16 cellular contexts compared by ENCODE assay signal in the genomic region with DNA sequence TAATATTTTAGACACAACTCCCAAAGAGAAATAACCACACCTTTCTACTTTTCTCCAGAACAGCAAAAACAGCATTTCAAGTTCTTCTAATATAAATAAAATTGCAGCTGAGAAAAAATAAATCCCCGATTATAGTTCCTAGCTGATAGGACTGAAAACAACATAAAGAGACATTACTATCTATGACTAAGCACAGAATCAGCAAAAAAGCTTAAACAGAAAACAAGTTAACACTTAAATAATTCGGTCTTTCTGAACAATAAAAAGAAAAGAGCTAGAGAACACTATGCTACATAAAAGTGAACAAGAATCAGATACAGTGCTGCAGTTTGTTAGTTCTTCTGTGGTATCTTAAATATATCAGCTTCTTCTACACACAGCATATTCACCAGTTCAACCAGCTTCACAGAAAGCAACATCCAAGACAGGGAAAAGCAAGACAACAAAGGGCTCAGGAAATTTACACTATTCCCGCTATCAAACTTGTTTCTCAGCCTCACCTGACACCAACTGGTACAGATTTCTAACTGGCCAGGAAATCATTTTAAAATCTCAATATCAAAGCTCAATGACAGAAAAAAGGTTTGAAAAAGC. TPM values are rescaled to one million over a fixed set of nuclear protein-coding genes. Genes with fewer than 3 reads are reported as not detected.
A peak's percentile ranks its signal among the peaks of the same experiment; 100 is the strongest.
DNase-seq lines count a peak whose midpoint lies in the region; ATAC-seq, FAIRE-seq and TF ChIP-seq lines count a peak whose summit lies in the region.
"Had no signal": no experiment of that assay in that cellular context is flagged by ENCODE, and none has a peak within 500 bp of the region (broad histone marks: within the 10 kb centered on the region; RNA-seq: fewer than 3 reads in every experiment).

No MANE protein-coding gene starts in this region.

- FAIRE-seq in HTR-8/SVneo (lab: Jason Lieb, UNC) (peak; percentile 81), astrocyte (lab: Jason Lieb, UNC) (peak; percentile 55)

- H4K20me1 ChIP-seq in astrocyte (ENCODE audit: insufficient read depth, low read length), result no peaks in the 10 kb centered on the region

- peaks cover 14% of the 10 kb centered on the region for H3K36me3 Mint-ChIP-seq in astrocyte (ENCODE audit: low read depth, unreplicated experiment)

- peak overlapping the region; percentile 95 for H3K27ac ChIP-seq in astrocyte (ENCODE audit: low read depth, low read length)
- H3K27ac ChIP-seq: left ventricle myocardium inferior, parathyroid adenoma had no signal

- ATAC-seq in GM21423 (IDR thresholded peaks at IDR 0.05; ENCODE audit: unreplicated experiment) (no peak), GM21717 (IDR thresholded peaks at IDR 0.05; ENCODE audit: unreplicated experiment) (no peak)
- ATAC-seq: activated CD8-positive, alpha-beta T cell treated with anti-CD3 and anti-CD28 coated beads for 36 hours; T-cell had no signal

- TF ChIP-seq CTCF in astrocyte (IDR thresholded peaks at IDR 0.05; ENCODE audit: insufficient read depth, low read depth, low read length), result no peak

- peaks cover 37% of the 10 kb centered on the region for H3K4me1 Mint-ChIP-seq in astrocyte (ENCODE audit: low read depth, unreplicated experiment)

- H3K9me3 Mint-ChIP-seq in astrocyte (ENCODE audit: unreplicated experiment), result no peaks in the 10 kb centered on the region
- H3K9me3 Mint-ChIP-seq: activated CD8-positive, alpha-beta T cell treated with anti-CD3 and anti-CD28 coated beads for 36 hours; activated naive CD4-positive, alpha-beta T cell treated with anti-CD3 and anti-CD28 coated beads for 36 hours; T-cell had no signal

- H3K9ac ChIP-seq in astrocyte (ENCODE audit: low read length), result peak overlapping the region; percentile 79
- H3K9ac ChIP-seq: parathyroid adenoma had no signal

- H2AFZ ChIP-seq in astrocyte (ENCODE audit: low read depth, low read length), result no peak overlapping the region
- H2AFZ ChIP-seq: parathyroid adenoma had no signal

- no peaks in the 10 kb centered on the region for H3K27me3 Mint-ChIP-seq in astrocyte (ENCODE audit: low read depth, unreplicated experiment)
- H3K27me3 Mint-ChIP-seq: activated CD8-positive, alpha-beta T cell treated with anti-CD3 and anti-CD28 coated beads for 36 hours; T-cell had no signal

- no peaks in the 10 kb centered on the region for H3K9me3 ChIP-seq in astrocyte (ENCODE audit: insufficient read depth, low read depth, low read length)
- H3K9me3 ChIP-seq: left ventricle myocardium inferior had no signal

- H3K4me3 Mint-ChIP-seq in astrocyte (ENCODE audit: unreplicated experiment), result no peak overlapping the region
- H3K4me3 Mint-ChIP-seq: activated CD8-positive, alpha-beta T cell treated with anti-CD3 and anti-CD28 coated beads for 36 hours; activated naive CD4-positive, alpha-beta T cell treated with anti-CD3 and anti-CD28 coated beads for 36 hours; T-cell had no signal

- H3K4me3 ChIP-seq in astrocyte (ENCODE audit: insufficient read depth, low read depth, low read length), result peak overlapping the region; percentile 19
- H3K4me3 ChIP-seq: left ventricle myocardium inferior had no signal

- peaks cover 19% of the 10 kb centered on the region for H3K36me3 ChIP-seq in astrocyte (ENCODE audit: insufficient read depth, low read length)

- peaks cover 33% of the 10 kb centered on the region for H3K4me1 ChIP-seq in astrocyte (ENCODE audit: insufficient read depth, low read length)
- H3K4me1 ChIP-seq: parathyroid adenoma had no signal

- H3K27ac Mint-ChIP-seq in astrocyte (ENCODE audit: unreplicated experiment), result peak overlapping the region; percentile 59
- H3K27ac Mint-ChIP-seq: activated CD8-positive, alpha-beta T cell treated with anti-CD3 and anti-CD28 coated beads for 36 hours; activated naive CD4-positive, alpha-beta T cell treated with anti-CD3 and anti-CD28 coated beads for 36 hours had no signal

- H3K79me2 ChIP-seq in astrocyte (ENCODE audit: insufficient read depth, low read length), result peaks cover 67% of the 10 kb centered on the region
- H3K79me2 ChIP-seq: parathyroid adenoma had no signal

- peak overlapping the region; percentile 81 for H3K4me2 ChIP-seq in astrocyte (ENCODE audit: low read length)

- DNase-seq in HTR-8/SVneo (ENCODE audit: insufficient read length, low spot score) (no peak), astrocyte (ENCODE audit: low read depth) (no peak), iris pigment epithelial cell (ENCODE audit: low read depth) (peak; percentile 43), superior temporal gyrus (ENCODE audit: extremely low spot score) (peak; percentile 47), NK-92 (lab: John Stamatoyannopoulos, UW; ENCODE audit: unreplicated experiment) (no peak), iPS-NIHi11 (ENCODE audit: low spot score) (no peak)
- DNase-seq: activated CD8-positive, alpha-beta T cell treated with anti-CD3 and anti-CD28 coated beads for 36 hours; activated naive CD4-positive, alpha-beta T cell treated with anti-CD3 and anti-CD28 coated beads for 36 hours; cortex of kidney; left ventricle myocardium inferior; NCI-H2029 treated with DMSO at 0.1 percent for 48 hours; stimulated activated CD4-positive, alpha-beta T cell treated with anti-CD3 and anti-CD28 coated beads, Interleukin-4, amount 100 ng/mL, for 24 hours; T-cell had no signal

- no peaks in the 10 kb centered on the region for H3K27me3 ChIP-seq in astrocyte (ENCODE audit: insufficient read depth, low read length)

RNA-seq across cellular contexts. Expression of a gene that starts 28.6 kb away (rescaled TPM):
- total RNA-seq in astrocyte, result 43.2 and 45.0 TPM in 2 replicates

Comparison
In these comparisons a context has a peak if more than half of its experiments do, and no peak if none do; other contexts are left out.
1. DNase-seq: peak in iris pigment epithelial cell (single experiment) and superior temporal gyrus (single experiment); none in HTR-8/SVneo (single experiment), astrocyte (single experiment), NK-92 (single experiment) and iPS-NIHi11 (single experiment).